ENCODE assay signal across 8 cellular contexts in the genomic region with DNA sequence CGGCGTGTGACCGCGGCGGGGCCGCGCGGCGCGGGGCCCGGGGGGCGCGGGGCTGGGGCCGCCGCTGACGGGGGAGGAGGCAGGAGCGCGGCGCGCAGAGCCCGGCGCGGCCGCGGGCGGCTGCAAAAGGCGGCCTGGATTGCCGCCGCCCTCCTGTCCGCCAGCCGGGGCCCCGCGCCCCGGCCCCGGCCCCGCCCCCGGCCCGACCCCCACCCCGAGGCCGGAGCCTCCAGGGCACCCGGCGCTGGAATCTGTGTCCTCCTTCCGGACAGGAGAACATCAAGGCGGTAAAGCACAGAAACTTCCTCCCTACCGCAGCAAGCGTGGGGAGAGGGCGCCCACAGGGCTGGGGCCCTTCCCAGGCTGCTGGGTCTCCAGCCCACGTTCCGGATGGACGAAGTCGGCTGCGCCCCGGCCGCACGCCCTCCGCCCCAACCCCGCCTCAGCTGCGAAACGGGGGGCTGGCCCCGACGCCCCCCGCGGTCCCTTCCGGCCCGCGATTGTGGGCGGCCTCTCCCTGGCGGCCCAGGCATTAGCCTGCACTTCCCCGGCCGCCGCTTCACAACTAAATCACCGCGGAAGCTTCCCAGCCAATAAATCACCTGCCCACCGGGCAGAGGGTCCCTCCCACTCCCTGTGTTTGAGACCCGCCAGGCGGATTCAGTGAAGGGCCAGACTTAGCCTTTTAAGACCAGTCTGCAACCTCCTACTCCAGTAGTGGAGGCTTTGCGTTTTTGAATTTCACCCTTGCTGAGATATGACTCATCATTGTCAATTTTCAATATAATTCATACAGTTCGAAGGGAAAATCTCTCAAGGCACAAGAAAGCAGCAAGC.
DNase-seq lines count a peak whose midpoint lies in the region; ATAC-seq and TF ChIP-seq lines count a peak whose summit lies in the region.

No MANE protein-coding gene starts in this region.

- peaks cover 10% of the 10 kb centered on the region; the same call in 1 of the 2 replicates for H3K36me3 ChIP-seq in SJCRH30
- H3K36me3 ChIP-seq in parathyroid adenoma (ENCODE audit: control insufficient read depth, insufficient read depth, low read length) = no peaks in the 10 kb centered on the region
- H3K36me3 ChIP-seq in aorta (ENCODE audit: control insufficient read depth in 1 of 2, insufficient read depth in 2 of 2, low read length in 1 of 2) = peaks cover 0 to 2% of the 10 kb centered on the region in 2 donors

- ATAC-seq in aorta (ENCODE audit: low FRiP score) = peak; percentile 62

- no peak for TF ChIP-seq CTCF in parathyroid adenoma (IDR thresholded peaks at IDR 0.05)

- peak overlapping the region; percentile 58 for H2AFZ ChIP-seq in parathyroid adenoma

- no peak overlapping the region for H3K9ac ChIP-seq in parathyroid adenoma

- H3K79me2 ChIP-seq in parathyroid adenoma = peaks cover 10% of the 10 kb centered on the region

- H3K27me3 ChIP-seq in SJCRH30 (no peaks in the 10 kb centered on the region), parathyroid adenoma (ENCODE audit: control insufficient read depth, insufficient read depth, low read length) (no peaks in the 10 kb centered on the region), aorta (ENCODE audit: control insufficient read depth in 1 of 2, insufficient read depth in 2 of 2, low read length in 1 of 2) (no peaks in the 10 kb centered on the region)

- H3K4me1 ChIP-seq in SJCRH30 = peaks cover 28% of the 10 kb centered on the region
- H3K4me1 ChIP-seq in parathyroid adenoma = peaks cover 18% of the 10 kb centered on the region
- H3K4me1 ChIP-seq in aorta (ENCODE audit: control insufficient read depth in 1 of 2, insufficient read depth in 2 of 2, low read length in 2 of 2) = peaks cover 0 to 5% of the 10 kb centered on the region in 2 donors

- H3K27ac ChIP-seq in SJCRH30 (peak overlapping the region; percentile 68), parathyroid adenoma (peak overlapping the region; percentile 94), aorta (ENCODE audit: low read depth in 1 of 2, low read length in 2 of 2) (peak overlapping the region; percentile 90 to 97)

- H3K9me3 ChIP-seq in SJCRH30 (replicated peaks) = no peaks in the 10 kb centered on the region
- H3K9me3 ChIP-seq in parathyroid adenoma (ENCODE audit: control insufficient read depth, low read length) = no peaks in the 10 kb centered on the region
- H3K9me3 ChIP-seq in aorta (ENCODE audit: control insufficient read depth, low read length) = no peaks in the 10 kb centered on the region

- H3K4me2 ChIP-seq in parathyroid adenoma (ENCODE audit: low read length) = peak overlapping the region; percentile 77

- 1% methylated on average over 68 to 78 of the region's 78 CpGs for WGBS in aorta, 2 donors

- H3K4me3 ChIP-seq in SJCRH30 (peak overlapping the region; percentile 96), parathyroid adenoma (ENCODE audit: low read depth, low read length) (peak overlapping the region; percentile 70), aorta (ENCODE audit: low read length in 2 of 2) (peak overlapping the region; percentile 88 to 95)

- intact Hi-C loops in head of caudate nucleus (cut with DNase I) = no loop called here
- intact Hi-C loops in aorta (cut with DNase I) = loop anchor here in 1 of 2 donors (5.0 to 10.0 kb wide), 3 partner anchors 52 to 281 kb away; no protein-coding TSS in a partner anchor

- peak; percentile 60 for DNase-seq in DMS153 treated with DMSO at 0.1 percent for 48 hours (lab: John Stamatoyannopoulos, UW; ENCODE audit: unreplicated experiment)
- DNase-seq in HK-2 (ENCODE audit: unreplicated experiment) = peak; percentile 61
- DNase-seq in SJCRH30 = peak; percentile 77 to 82
- DNase-seq in activated naive CD4-positive, alpha-beta T cell treated with anti-CD3 and anti-CD28 coated beads, Interleukin-2, amount 50 U/mL, for 16 hours = peak; percentile 57
- peak in 27 of 42 donors; percentile 15 to 61 (median 33) for DNase-seq in head of caudate nucleus
- DNase-seq in aorta = peak; percentile 70 to 83
- DNase-seq in mesenteric fat pad (ENCODE audit: low spot score) = no peak
